In the genomic region with DNA sequence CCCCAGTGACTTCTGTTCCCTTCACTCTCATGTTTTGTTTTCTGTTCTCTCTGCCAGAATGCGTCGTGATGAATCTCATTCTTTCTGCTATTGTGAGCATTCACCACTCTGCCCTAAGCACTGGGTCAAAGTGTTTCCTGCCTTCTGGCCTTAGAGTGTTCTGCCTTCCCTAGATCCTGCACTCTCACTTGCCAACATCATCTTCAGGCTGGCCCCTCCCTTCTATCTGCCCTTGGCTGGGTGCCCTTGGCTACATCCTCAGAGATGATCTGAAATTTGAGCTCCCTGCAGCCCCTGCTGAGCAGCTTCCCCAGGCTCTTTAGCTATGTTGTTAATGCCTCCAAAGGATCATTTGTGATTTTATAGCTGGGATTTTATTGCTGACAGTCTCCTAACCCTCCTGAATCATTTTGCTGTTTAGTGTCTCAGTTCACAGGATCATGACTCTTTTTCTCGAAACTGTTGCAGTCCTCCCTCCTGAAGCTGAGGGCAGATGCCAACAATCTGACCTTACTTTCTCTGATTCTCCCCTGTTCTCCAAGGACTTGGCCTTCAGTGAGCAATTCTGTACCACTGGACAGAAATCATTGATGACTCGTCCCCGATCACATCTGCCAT, we compare ENCODE assay signal across 9 cellular contexts. TPM values are rescaled to one million over a fixed set of nuclear protein-coding genes. Genes with fewer than 3 reads are reported as not detected.
DNase-seq lines count a peak whose midpoint lies in the region; ATAC-seq, FAIRE-seq and TF ChIP-seq lines count a peak whose summit lies in the region.
"Had no signal": no experiment of that assay in that cellular context is flagged by ENCODE, and none has a peak within 500 bp of the region (broad histone marks: within the 10 kb centered on the region; RNA-seq: fewer than 3 reads in every experiment).

No MANE protein-coding gene starts in this region.

- ATAC-seq in right lobe of liver (peak; percentile 50 to 71 (median 62)), HG02798 (IDR thresholded peaks at IDR 0.05; ENCODE audit: poor library complexity, unreplicated experiment) (no peak)

- TF ChIP-seq POLR2A in right lobe of liver (IDR thresholded peaks at IDR 0.05), result no peak

- TF ChIP-seq CTCF in brain microvascular endothelial cell (IDR thresholded peaks at IDR 0.05; ENCODE audit: low read depth, low read length, missing control alignments), result no peak
- TF ChIP-seq CTCF in right lobe of liver (IDR thresholded peaks at IDR 0.05), result no peak

- H3K27me3 ChIP-seq in brain microvascular endothelial cell (replicated peaks) (no peaks in the 10 kb centered on the region), right lobe of liver (no peaks in the 10 kb centered on the region)

- FAIRE-seq in frontal cortex (lab: Jason Lieb, UNC), result no peak

- no peaks in the 10 kb centered on the region for H3K4me1 ChIP-seq in right lobe of liver

- intact Hi-C loops in right lobe of liver (cut with DNase I), result no loop called here

- DNase-seq in D341Med (ENCODE audit: low spot score) (peak; percentile 64), NCI-H2029 treated with DMSO at 0.1 percent for 48 hours (lab: John Stamatoyannopoulos, UW) (peak; percentile 91), brain microvascular endothelial cell (peak; percentile 51), right lobe of liver (no peak), GF-D8 (lab: John Stamatoyannopoulos, UW) (no peak), OCI-M2 (lab: John Stamatoyannopoulos, UW; ENCODE audit: unreplicated experiment) (no peak), frontal cortex (ENCODE audit: low spot score in 2 of 2) (no peak)
- DNase-seq: amygdala had no signal

- H3K27ac ChIP-seq in brain microvascular endothelial cell (no peak overlapping the region), right lobe of liver (no peak overlapping the region)

- H3K4me3 ChIP-seq in brain microvascular endothelial cell (ENCODE audit: low read depth, low read length) (no peak overlapping the region), right lobe of liver (no peak overlapping the region)

- WGBS in right lobe of liver (ENCODE audit: insufficient coverage, low coverage, low lambda C conversion rate, missing lambda C conversion rate), result 52% methylated on average over 5 of the region's 5 CpGs

- H3K36me3 ChIP-seq in brain microvascular endothelial cell (replicated peaks) (no peaks in the 10 kb centered on the region), right lobe of liver (no peaks in the 10 kb centered on the region)

- in situ Hi-C loops in brain microvascular endothelial cell (cut with HindIII; ENCODE audit: low pct_ligation_motif_present, low sequenced_read_pairs), result no loop called here

- H3K9me3 ChIP-seq in right lobe of liver, result no peaks in the 10 kb centered on the region

RNA-seq across cellular contexts. Expression of a gene that starts 4.5 kb away (rescaled TPM):
- total RNA-seq in right lobe of liver, result 10 to 100 TPM in 1 of 6 experiments, 1 to 10 TPM in 4, under 1 TPM in 1; 0.53 to 12.3 (median 4.2) TPM
- total RNA-seq in frontal cortex, result 0.41 TPM

Comparison
In these comparisons a context has a peak if more than half of its experiments do, and no peak if none do; other contexts are left out.
1. DNase-seq: peak in D341Med (single experiment), NCI-H2029 treated with DMSO at 0.1 percent for 48 hours (single experiment) and brain microvascular endothelial cell (single experiment); none in right lobe of liver (0 of 3), GF-D8 (single experiment), OCI-M2 (single experiment) and frontal cortex (0 of 2).